Comparison of ENCODE assay signal across 8 cellular contexts in the genomic region with DNA sequence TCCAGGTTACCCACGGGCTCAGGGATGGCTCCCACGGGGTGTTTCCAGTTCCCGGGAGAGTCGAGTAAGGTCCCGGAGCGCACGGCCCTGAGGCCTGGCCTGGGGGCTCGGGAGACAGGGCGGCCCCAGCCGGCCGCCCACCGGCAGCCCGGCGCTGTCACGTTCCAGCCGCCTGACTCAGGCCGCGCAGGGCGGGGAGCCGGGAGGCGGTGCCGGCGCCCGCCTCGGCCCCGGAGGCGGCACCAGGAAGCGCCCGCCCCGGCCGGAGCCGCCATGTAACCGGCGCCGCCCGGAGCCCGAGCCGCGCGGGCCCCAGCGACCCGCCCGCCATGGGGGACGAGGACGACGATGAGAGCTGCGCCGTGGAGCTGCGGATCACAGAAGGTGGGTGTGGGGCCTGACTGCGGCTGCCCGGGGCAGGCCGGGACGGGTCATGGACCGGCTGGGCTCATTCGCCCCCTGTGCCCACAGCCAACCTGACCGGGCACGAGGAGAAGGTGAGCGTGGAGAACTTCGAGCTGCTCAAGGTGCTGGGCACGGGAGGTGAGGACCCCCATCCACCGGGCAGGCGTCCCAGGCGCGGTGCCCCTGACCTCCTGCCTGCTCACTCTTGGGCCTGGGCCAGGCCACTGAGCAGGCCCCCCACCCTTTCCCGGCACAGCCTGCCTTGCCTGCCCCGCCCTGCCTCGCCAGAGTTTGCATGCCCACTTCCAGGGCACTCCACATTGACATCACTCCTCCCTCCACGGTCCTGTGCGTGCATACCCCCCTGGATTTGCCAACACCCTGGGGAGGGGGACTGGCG. TPM values are rescaled to one million over a fixed set of nuclear protein-coding genes. Genes with fewer than 3 reads are reported as not detected.
DNase-seq lines count a peak whose midpoint lies in the region; ATAC-seq, FAIRE-seq and TF ChIP-seq lines count a peak whose summit lies in the region.

A gene (plus strand): TSS at position 256 of the 805 bp plus-strand sequence. CDS start 74 bp downstream, at position 330.

- H3K9me3 ChIP-seq in keratinocyte (ENCODE audit: control insufficient read depth, low read depth, low read length) = no peaks in the 10 kb centered on the region
- H3K9me3 ChIP-seq in skeletal muscle tissue (ENCODE audit: control insufficient read depth in 3 of 3, low read length in 3 of 3) = no peaks in the 10 kb centered on the region

- H3K36me3 ChIP-seq in keratinocyte (ENCODE audit: control insufficient read depth in 2 of 2, extremely low read depth in 1 of 2, insufficient read depth in 2 of 2, low read length in 2 of 2) (peaks cover 25 to 34% of the 10 kb centered on the region in 2 experiments), skeletal muscle tissue (ENCODE audit: control insufficient read depth in 3 of 3, insufficient read depth in 3 of 3, low read length in 3 of 3) (peaks cover 22 to 23% (median 23%) of the 10 kb centered on the region in 3 donors)

- DNase-seq in Ammon's horn (ENCODE audit: low spot score) (peak; percentile 62), UCSD-AML1 (lab: John Stamatoyannopoulos, UW; ENCODE audit: unreplicated experiment) (peak; percentile 66), keratinocyte (ENCODE audit: low read depth, low spot score) (no peak)
- no peak for DNase-seq in Jurkat, Clone E6-1 (ENCODE audit: low read depth, low spot score)

- peaks cover 35% of the 10 kb centered on the region for H3K79me2 ChIP-seq in keratinocyte (ENCODE audit: control insufficient read depth, insufficient read depth, low read length)

- H4K20me1 ChIP-seq in keratinocyte (ENCODE audit: control insufficient read depth, extremely low read depth, insufficient read depth, low read length) = peaks cover 6% of the 10 kb centered on the region

- H3K27me3 ChIP-seq in keratinocyte (ENCODE audit: control insufficient read depth, extremely low read depth, insufficient read depth, low read length) (no peaks in the 10 kb centered on the region), skeletal muscle tissue (ENCODE audit: control insufficient read depth in 3 of 3, insufficient read depth in 3 of 3, low read length in 3 of 3) (peaks cover 0 to 3% (median 0%) of the 10 kb centered on the region in 3 donors)

- TF ChIP-seq POLR2A in GM18951 (IDR thresholded peaks at IDR 0.05; ENCODE audit: extremely low read depth, insufficient read depth, insufficient read length) = peak; percentile 81

- peak within 1 kb of the TSS; percentile 83 for H3K4me3 ChIP-seq in Jurkat, Clone E6-1 (ENCODE audit: low read length)
- H3K4me3 ChIP-seq in keratinocyte (ENCODE audit: control insufficient read depth in 2 of 3, extremely low read depth in 1 of 3, insufficient read depth in 2 of 3, low read depth in 1 of 3, low read length in 3 of 3) (peak within 1 kb of the TSS; percentile 86 to 93 (median 90)), skeletal muscle tissue (ENCODE audit: low read length in 3 of 3) (peak within 1 kb of the TSS; percentile 78 to 96 (median 95))

- peak within 1 kb of the TSS; percentile 92 for H3K27ac ChIP-seq in cingulate gyrus (ENCODE audit: low read depth, low read length)
- peak within 1 kb of the TSS; percentile 88 for H3K27ac ChIP-seq in keratinocyte (ENCODE audit: control insufficient read depth, insufficient read depth, low read length)
- H3K27ac ChIP-seq in skeletal muscle tissue (ENCODE audit: low read depth, low read length) = peak within 1 kb of the TSS; percentile 86

- H3K4me1 ChIP-seq in keratinocyte (ENCODE audit: control insufficient read depth, extremely low read depth, insufficient read depth, low read length) (peaks cover 44% of the 10 kb centered on the region), skeletal muscle tissue (ENCODE audit: control insufficient read depth in 3 of 3, insufficient read depth in 3 of 3, low read length in 3 of 3) (peaks cover 27 to 31% (median 28%) of the 10 kb centered on the region in 3 donors)

- peaks cover 3% of the 10 kb centered on the region for H3K9me1 ChIP-seq in keratinocyte (ENCODE audit: control insufficient read depth, extremely low read depth, insufficient read depth, low read length)

- H2AFZ ChIP-seq in keratinocyte (ENCODE audit: control insufficient read depth, low read length) = peak within 1 kb of the TSS; percentile 76

- in situ Hi-C loops in GM18951 (cut with MboI; ENCODE audit: low sequenced_read_pairs, unreplicated experiment) = no loop called here

- FAIRE-seq in keratinocyte (lab: Jason Lieb, UNC) = no peak

- H3K9ac ChIP-seq in keratinocyte (ENCODE audit: control insufficient read depth, extremely low read depth, insufficient read depth, low read length) = peak within 1 kb of the TSS; percentile 86
- H3K9ac ChIP-seq in skeletal muscle tissue (ENCODE audit: low read depth in 1 of 3, low read length in 3 of 3) = peak within 1 kb of the TSS; percentile 84 to 94 (median 90)

- TF ChIP-seq CTCF in keratinocyte (optimal IDR thresholded peaks at IDR 0.05 in 1 of 3, IDR thresholded peaks at IDR 0.05 in 1 of 3, conservative IDR thresholded peaks at IDR 0.05 in 1 of 3; ENCODE audit: extremely low read depth in 1 of 3, insufficient read depth in 2 of 3, low read length in 3 of 3) = no peak

- dilution Hi-C loops in keratinocyte (cut with MboI; ENCODE audit: extremely low pct_ligation_motif_present, low sequenced_read_pairs) = no loop called here

- ATAC-seq in GM21360 (IDR thresholded peaks at IDR 0.05; ENCODE audit: unreplicated experiment) = no peak

- H3K4me2 ChIP-seq in keratinocyte (ENCODE audit: control insufficient read depth, extremely low read depth, insufficient read depth, low read depth, low read length) = peak within 1 kb of the TSS; percentile 97

RNA-seq across cellular contexts. Expression of the gene that starts here (rescaled TPM):
- polyA plus RNA-seq in Jurkat, Clone E6-1 (2012; ENCODE audit: insufficient read depth, insufficient read length) = 26.5 TPM
- polyA plus RNA-seq in keratinocyte = 46.5 to 62.7 TPM (median 52.4 TPM) in 3 replicates
- 19.1 TPM for polyA plus RNA-seq in keratinocyte (2011; ENCODE audit: low read depth)
- 28.5 and 47.0 TPM in 2 replicates for polyA plus RNA-seq in keratinocyte (2011; cell fraction: cytosol; rRNA removed)
- 62.1 and 78.3 TPM in 2 replicates for polyA plus RNA-seq in keratinocyte (2011; cell fraction: nucleus; rRNA removed)
- polyA plus RNA-seq in keratinocyte (2012; ENCODE audit: low replicate concordance) = 27.9 and 94.1 TPM in 2 replicates
- polyA minus RNA-seq in keratinocyte = 57.2 to 88.9 TPM (median 85.7 TPM) in 3 replicates
- polyA minus RNA-seq in keratinocyte (2011; cell fraction: cytosol; rRNA and poly(A)+ RNA removed) = 128 TPM
- polyA minus RNA-seq in keratinocyte (2011; cell fraction: nucleus; rRNA and poly(A)+ RNA removed) = 74.3 and 75.5 TPM in 2 replicates
- 13.6 TPM for total RNA-seq in skeletal muscle tissue

Comparison
In these comparisons a context has a peak if more than half of its experiments do, and no peak if none do; other contexts are left out.
1. DNase-seq: peak in Ammon's horn (single experiment) and UCSD-AML1 (single experiment); none in Jurkat, Clone E6-1 (single experiment) and keratinocyte (single experiment).
2. Peak in every context shown above with its lines, with median percentiles within 50 percentile points of each other: H3K4me3 ChIP-seq and H3K27ac ChIP-seq.